37 cellular contexts compared by ENCODE assay signal in genomic region chr22:16608931-16609330, GRCh38. TPM values are rescaled to one million over a fixed set of nuclear protein-coding genes. Genes with fewer than 3 reads are reported as not detected.
DNase-seq lines count a peak whose midpoint lies in the region; ATAC-seq, FAIRE-seq and TF ChIP-seq lines count a peak whose summit lies in the region.
"Had no signal": no experiment of that assay in that cellular context is flagged by ENCODE, and none has a peak within 500 bp of the region (broad histone marks: within the 10 kb centered on the region; RNA-seq: fewer than 3 reads in every experiment).

No MANE protein-coding gene starts in this region.

- H4K5ac ChIP-seq in H9 (ENCODE audit: insufficient read length, low read depth, low read length), result no peak overlapping the region

- H2BK120ac ChIP-seq in H9 (ENCODE audit: low read depth, low read length, poor library complexity, severe bottlenecking), result no peak overlapping the region

- dilution Hi-C loops in keratinocyte (cut with MboI; ENCODE audit: extremely low pct_ligation_motif_present, low sequenced_read_pairs), result no loop called here

- H3K4me2 ChIP-seq in keratinocyte (ENCODE audit: control insufficient read depth, extremely low read depth, insufficient read depth, low read depth, low read length), result peak overlapping the region; percentile 73
- no peak overlapping the region for H3K4me2 ChIP-seq in H9 (ENCODE audit: insufficient read depth, insufficient read length, low read length)
- H3K4me2 ChIP-seq: hepatocyte, neural progenitor cell had no signal

- no peak overlapping the region for H3K4ac ChIP-seq in H9 (ENCODE audit: low read depth, low read length)

- H3K79me2 ChIP-seq in keratinocyte (ENCODE audit: control insufficient read depth, insufficient read depth, low read length), result peaks cover 51% of the 10 kb centered on the region
- H3K79me2 ChIP-seq in H9 (ENCODE audit: insufficient read depth, low read length), result no peaks in the 10 kb centered on the region
- H3K79me2 ChIP-seq: hepatocyte had no signal

- 29% methylated on average over 12 of the region's 22 CpGs for WGBS in suprapubic skin
- WGBS in H9 (ENCODE audit: extremely low coverage, insufficient read length, low lambda C conversion rate), result no CpG with 5 or more reads among the region's 22 CpGs

- no peak overlapping the region for H2BK12ac ChIP-seq in H9 (ENCODE audit: insufficient read length, low read depth, low read length)

- H3K27me3 ChIP-seq in MG63 (no peaks in the 10 kb centered on the region), keratinocyte (ENCODE audit: control insufficient read depth, extremely low read depth, insufficient read depth, low read length) (no peaks in the 10 kb centered on the region), suprapubic skin (peaks cover 37% of the 10 kb centered on the region), H9 (ENCODE audit: insufficient read depth, low read length) (no peaks in the 10 kb centered on the region)
- H3K27me3 ChIP-seq: ascending aorta, hepatocyte, neural progenitor cell, right lobe of liver had no signal

- H3K4me1 Mint-ChIP-seq in H9, result no peaks in the 10 kb centered on the region
- H3K4me1 Mint-ChIP-seq: neural progenitor cell had no signal

- FAIRE-seq in keratinocyte (lab: Jason Lieb, UNC), result no peak
- FAIRE-seq: GM12878, pancreas had no signal

- H3T11ph ChIP-seq in H9 (ENCODE audit: low read length), result no peak overlapping the region

- peaks cover 14 to 27% (median 22%) of the 10 kb centered on the region in 3 experiments; a peak in 6 of 7 replicates for H3K36me3 Mint-ChIP-seq in H9 (ENCODE audit: insufficient read depth in 1 of 3, low read depth in 3 of 3)
- H3K36me3 Mint-ChIP-seq: neural progenitor cell, T-cell had no signal

- no peak overlapping the region for H3K23ac ChIP-seq in H9 (ENCODE audit: insufficient read length, low read depth, low read length)

- H4K20me1 ChIP-seq in keratinocyte (ENCODE audit: control insufficient read depth, extremely low read depth, insufficient read depth, low read length) (no peaks in the 10 kb centered on the region), H9 (ENCODE audit: control insufficient read depth, insufficient read depth, insufficient read length) (no peaks in the 10 kb centered on the region)

- no peak for ATAC-seq in HG03025 (IDR thresholded peaks at IDR 0.05; ENCODE audit: low FRiP score, unreplicated experiment)
- ATAC-seq: activated CD8-positive, alpha-beta T cell treated with anti-CD3 and anti-CD28 coated beads, Interleukin-2, amount 10 ng/mL, durations not matched to agents 7 days and 5 days; effector memory CD8-positive, alpha-beta T cell; GM12878; HCT116; left colon; pancreas; T-cell had no signal

- peaks cover 3% of the 10 kb centered on the region for H3K27me3 Mint-ChIP-seq in H9 (ENCODE audit: low read depth)

- no peaks in the 10 kb centered on the region for H3K23me2 ChIP-seq in H9 (ENCODE audit: insufficient read length, low read depth, low read length, poor library complexity, severe bottlenecking)

- H4K91ac ChIP-seq in H9 (ENCODE audit: insufficient read length, low read depth, low read length), result no peak overlapping the region

- H3K79me1 ChIP-seq in H9 (ENCODE audit: insufficient read depth, low read depth, low read length, poor library complexity, severe bottlenecking), result no peaks in the 10 kb centered on the region

- DNase-seq in MG63 (peak; percentile 34), coronary artery (ENCODE audit: low spot score) (no peak), keratinocyte (ENCODE audit: low read depth, low spot score) (no peak), suprapubic skin (ENCODE audit: low spot score in 2 of 2) (no peak), H9 (no peak)
- DNase-seq in activated naive CD4-positive, alpha-beta T cell treated with Interleukin-2 at 50 U/mL for 16 hours, result no peak
- DNase-seq: activated CD4-positive, alpha-beta T cell treated with anti-CD3 and anti-CD28 coated beads for 4 hours; activated CD8-positive, alpha-beta T cell treated with anti-CD3 and anti-CD28 coated beads, Interleukin-2, amount 10 ng/mL, durations not matched to agents 7 days and 5 days; activated naive CD8-positive, alpha-beta T cell treated with anti-CD3 and anti-CD28 coated beads for 36 hours; caudate nucleus; cortex of kidney; DMS153; effector memory CD8-positive, alpha-beta T cell; erythroblast; foreskin melanocyte; left colon; mesendoderm; NCI-H1092; NCI-H1694 treated with DMSO at 0.1 percent for 48 hours; pancreas; right lobe of liver; RPMI8226; stimulated activated CD4-positive, alpha-beta T cell treated with anti-CD3 and anti-CD28 coated beads, Interleukin-4, amount 100 ng/mL, for 1 hour; stomach; T-cell; transverse colon; WERI-Rb-1 had no signal

- no peak for TF ChIP-seq CTCF in coronary artery (IDR thresholded peaks at IDR 0.05)
- no peak for TF ChIP-seq CTCF in keratinocyte (optimal IDR thresholded peaks at IDR 0.05 in 1 of 3, IDR thresholded peaks at IDR 0.05 in 1 of 3, conservative IDR thresholded peaks at IDR 0.05 in 1 of 3; ENCODE audit: extremely low read depth in 1 of 3, insufficient read depth in 2 of 3, low read length in 3 of 3)
- TF ChIP-seq CTCF in suprapubic skin (IDR thresholded peaks at IDR 0.05), result no peak
- TF ChIP-seq CTCF in H9 (conservative IDR thresholded peaks at IDR 0.05), result no peak

- peaks cover 77 to 83% of the 10 kb centered on the region in 2 experiments for H3K9me3 Mint-ChIP-seq in H9
- H3K9me3 Mint-ChIP-seq: activated naive CD8-positive, alpha-beta T cell treated with anti-CD3 and anti-CD28 coated beads for 36 hours had no signal

- H4K8ac ChIP-seq in H9 (replicated peaks; ENCODE audit: insufficient read length, low read depth, low read length), result no peak overlapping the region

- H3K18ac ChIP-seq in H9 (ENCODE audit: insufficient read length, low read depth, low read length), result no peak overlapping the region

- H2AFZ ChIP-seq in keratinocyte (ENCODE audit: control insufficient read depth, low read length) (peak overlapping the region; percentile 22), H9 (ENCODE audit: low read length) (no peak overlapping the region)
- H2AFZ ChIP-seq: hepatocyte, neural progenitor cell had no signal

- H3K56ac ChIP-seq in H9 (ENCODE audit: insufficient read length, low read depth, low read length), result no peak overlapping the region

- H3K4me3 ChIP-seq in MG63 (peak overlapping the region; percentile 38), coronary artery (peak overlapping the region; percentile 60), keratinocyte (ENCODE audit: control insufficient read depth in 2 of 3, extremely low read depth in 1 of 3, insufficient read depth in 2 of 3, low read depth in 1 of 3, low read length in 3 of 3) (peak overlapping the region; percentile 12 to 67 (median 60)), suprapubic skin (peak overlapping the region; percentile 46)
- H3K4me3 ChIP-seq: GM12878, hepatocyte, neural progenitor cell, pancreas, right lobe of liver had no signal

- TF ChIP-seq POLR2A in suprapubic skin (IDR thresholded peaks at IDR 0.05), result no peak

- H3K4me3 Mint-ChIP-seq in H9, result no peak overlapping the region
- H3K4me3 Mint-ChIP-seq: activated CD8-positive, alpha-beta T cell treated with anti-CD3 and anti-CD28 coated beads, Interleukin-2, amount 10 ng/mL, durations not matched to agents 7 days and 5 days; effector memory CD8-positive, alpha-beta T cell; neural progenitor cell had no signal

- no peaks in the 10 kb centered on the region for H3K9me1 ChIP-seq in keratinocyte (ENCODE audit: control insufficient read depth, extremely low read depth, insufficient read depth, low read length)

- no peak overlapping the region for H2BK5ac ChIP-seq in H9 (ENCODE audit: insufficient read length, low read length)

- H2AK5ac ChIP-seq in H9 (ENCODE audit: insufficient read length, low read length), result no peak overlapping the region

- H3K9me3 ChIP-seq in MG63, result no peaks in the 10 kb centered on the region
- no peaks in the 10 kb centered on the region for H3K9me3 ChIP-seq in keratinocyte (ENCODE audit: control insufficient read depth, low read depth, low read length)
- H3K9me3 ChIP-seq in suprapubic skin, result no peaks in the 10 kb centered on the region
- H3K9me3 ChIP-seq in H9 (ENCODE audit: control insufficient read depth, low read depth, low read length), result peaks cover 32% of the 10 kb centered on the region
- H3K9me3 ChIP-seq: ascending aorta, pancreas, right lobe of liver had no signal

- H3K9ac ChIP-seq in keratinocyte (ENCODE audit: control insufficient read depth, extremely low read depth, insufficient read depth, low read length) (peak overlapping the region; percentile 56), H9 (ENCODE audit: extremely low read depth, insufficient read length, low read length) (no peak overlapping the region)
- H3K9ac ChIP-seq: neural progenitor cell had no signal

- TF ChIP-seq EP300 in suprapubic skin (IDR thresholded peaks at IDR 0.05), result no peak

- no peak overlapping the region for H3K14ac ChIP-seq in H9 (ENCODE audit: insufficient read depth, low read length)

- H3K36me3 ChIP-seq in MG63, result no peaks in the 10 kb centered on the region
- no peaks in the 10 kb centered on the region for H3K36me3 ChIP-seq in keratinocyte (ENCODE audit: control insufficient read depth in 2 of 2, extremely low read depth in 1 of 2, insufficient read depth in 2 of 2, low read length in 2 of 2)
- no peaks in the 10 kb centered on the region for H3K36me3 ChIP-seq in suprapubic skin
- H3K36me3 ChIP-seq: neural progenitor cell, pancreas, right lobe of liver, transverse colon, WERI-Rb-1 had no signal

- H2BK20ac ChIP-seq in H9 (ENCODE audit: low read depth, low read length, poor library complexity, severe bottlenecking), result no peak overlapping the region

- peaks cover 3% of the 10 kb centered on the region for H3K4me1 ChIP-seq in keratinocyte (ENCODE audit: control insufficient read depth, extremely low read depth, insufficient read depth, low read length)
- peaks cover 16% of the 10 kb centered on the region for H3K4me1 ChIP-seq in suprapubic skin
- H3K4me1 ChIP-seq in H9 (ENCODE audit: insufficient read depth, low read length), result no peaks in the 10 kb centered on the region
- H3K4me1 ChIP-seq: ascending aorta, neural progenitor cell, pancreas, right lobe of liver, transverse colon had no signal

- H2BK15ac ChIP-seq in H9 (ENCODE audit: low read depth, low read length), result no peak overlapping the region

- H3K27ac ChIP-seq in coronary artery, result no peak overlapping the region
- peak overlapping the region; percentile 52 for H3K27ac ChIP-seq in keratinocyte (ENCODE audit: control insufficient read depth, insufficient read depth, low read length)
- H3K27ac ChIP-seq in suprapubic skin, result no peak overlapping the region
- H3K27ac ChIP-seq in H9 (ENCODE audit: insufficient read length, low read depth, low read length), result no peak overlapping the region
- H3K27ac ChIP-seq: ascending aorta, hepatocyte, neural progenitor cell, pancreas, right lobe of liver, stomach, transverse colon, WERI-Rb-1 had no signal

- no peak overlapping the region for H3K27ac Mint-ChIP-seq in H9
- H3K27ac Mint-ChIP-seq: activated CD8-positive, alpha-beta T cell treated with anti-CD3 and anti-CD28 coated beads, Interleukin-2, amount 10 ng/mL, durations not matched to agents 7 days and 5 days; activated naive CD8-positive, alpha-beta T cell treated with anti-CD3 and anti-CD28 coated beads for 36 hours; effector memory CD8-positive, alpha-beta T cell; neural progenitor cell; T-cell had no signal

RNA-seq across cellular contexts. Expression of gene CCT8L2, which starts 16.3 kb away (rescaled TPM):
- not detected in 2 replicates for total RNA-seq in MG63 (2014; rRNA removed; shearing (Covaris generic); ENCODE audit: low replicate concordance)
- not detected in 3 replicates for polyA plus RNA-seq in keratinocyte
- polyA plus RNA-seq in keratinocyte (2011; ENCODE audit: low read depth), result not detected
- polyA plus RNA-seq in keratinocyte (2011; cell fraction: cytosol; rRNA removed), result not detected in 2 replicates
- polyA plus RNA-seq in keratinocyte (2011; cell fraction: nucleus; rRNA removed), result not detected in 2 replicates
- polyA plus RNA-seq in keratinocyte (2012; ENCODE audit: low replicate concordance), result not detected in 2 replicates
- polyA minus RNA-seq in keratinocyte, result not detected in 3 replicates
- not detected for polyA minus RNA-seq in keratinocyte (2011; cell fraction: cytosol; rRNA and poly(A)+ RNA removed)
- not detected in 2 replicates for polyA minus RNA-seq in keratinocyte (2011; cell fraction: nucleus; rRNA and poly(A)+ RNA removed)
- not detected for total RNA-seq in suprapubic skin
- total RNA-seq in H9 (2021), result not detected in 2 replicates
- total RNA-seq: activated CD8-positive, alpha-beta T cell treated with anti-CD3 and anti-CD28 coated beads, Interleukin-2, amount 10 ng/mL, durations not matched to agents 7 days and 5 days; activated naive CD8-positive, alpha-beta T cell treated with anti-CD3 and anti-CD28 coated beads for 36 hours; ascending aorta; GM12878; hepatocyte; HT-29; left colon; NCI-H460; OCI-LY7; pancreas; right lobe of liver; SK-MEL-5; stomach; T-cell; transverse colon had no signal
- polyA plus RNA-seq: GM12878, hepatocyte, pancreas, stomach had no signal
